ENCODE assay signal across 8 cellular contexts in the genomic region with DNA sequence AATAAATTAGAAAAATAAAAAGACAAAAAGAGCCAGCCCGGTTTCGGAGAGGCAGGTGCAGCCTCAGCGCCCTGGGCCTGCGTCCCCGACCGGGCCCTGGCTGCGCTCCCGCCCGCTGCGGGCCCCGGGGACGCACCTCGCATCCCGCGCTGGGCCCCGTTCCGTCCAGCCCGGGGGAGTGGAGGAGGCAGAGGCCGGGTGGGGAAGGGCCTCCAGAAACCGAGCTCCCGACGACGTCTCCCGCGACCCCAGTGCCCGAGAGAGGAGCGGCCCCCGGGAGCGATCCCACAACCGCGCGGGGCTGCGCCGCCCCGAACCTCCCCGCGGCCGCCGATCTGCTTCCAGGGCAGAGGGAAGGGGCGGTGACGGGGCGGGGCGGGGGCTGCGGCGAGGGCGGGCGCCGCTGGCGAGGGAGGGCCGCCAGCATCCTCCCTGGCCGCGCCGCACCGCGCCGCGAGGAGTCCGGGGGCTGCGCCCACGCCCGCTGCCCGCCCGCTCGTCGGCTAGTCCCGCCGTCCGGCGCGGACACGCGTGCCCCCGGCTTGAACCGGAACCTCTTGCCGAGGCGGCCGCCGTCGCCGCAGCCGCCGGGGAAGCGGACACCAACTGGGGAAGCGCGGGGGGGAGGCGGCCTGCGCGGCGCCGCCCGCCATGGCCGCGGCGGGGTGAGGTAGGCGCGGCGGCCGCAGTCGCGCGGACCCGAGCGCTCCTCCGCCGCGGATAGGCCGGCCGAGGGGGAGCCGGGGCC. TPM values are rescaled to one million over a fixed set of nuclear protein-coding genes. Genes with fewer than 3 reads are reported as not detected.
DNase-seq lines count a peak whose midpoint lies in the region; ATAC-seq and TF ChIP-seq lines count a peak whose summit lies in the region.

A gene (plus strand): TSS at position 426 of the 748 bp plus-strand sequence. CDS start 545 bp downstream, outside the sequence.

- peak within 1 kb of the TSS; percentile 84 for H3K4me3 Mint-ChIP-seq in endodermal cell

- peak within 1 kb of the TSS; percentile 89 for H2AFZ ChIP-seq in ACC112 (ENCODE audit: low read length, unreplicated experiment)

- peaks cover 32% of the 10 kb centered on the region for H3K4me1 Mint-ChIP-seq in endodermal cell

- H3K27me3 ChIP-seq in ACC112 (ENCODE audit: insufficient read depth, low read length), result no peaks in the 10 kb centered on the region
- H3K27me3 ChIP-seq in endodermal cell (ENCODE audit: control insufficient read depth, insufficient read depth, low read length, poor library complexity, severe bottlenecking), result no peaks in the 10 kb centered on the region

- H3K27ac ChIP-seq in ACC112 (ENCODE audit: low read depth, low read length), result peak within 1 kb of the TSS; percentile 26; the same call in 1 of the 2 replicates
- H3K27ac ChIP-seq in endodermal cell (ENCODE audit: low read depth, low read length), result no peak within 1 kb of the TSS
- no peak within 1 kb of the TSS for H3K27ac ChIP-seq in mesodermal cell (ENCODE audit: low read depth, low read length, severe bottlenecking)

- TF ChIP-seq CTCF in endodermal cell (conservative IDR thresholded peaks at IDR 0.05), result no peak

- H3K4me1 ChIP-seq in ACC112 (ENCODE audit: control insufficient read depth, insufficient read depth, low read length, unreplicated experiment) (peaks cover 50% of the 10 kb centered on the region), endodermal cell (ENCODE audit: control insufficient read depth, insufficient read depth, low read length) (no peaks in the 10 kb centered on the region), mesodermal cell (ENCODE audit: control insufficient read depth, insufficient read depth, low read length, poor library complexity, severe bottlenecking) (peaks cover 3% of the 10 kb centered on the region)

- no peaks in the 10 kb centered on the region for H3K27me3 Mint-ChIP-seq in endodermal cell (ENCODE audit: insufficient read depth)

- peak within 1 kb of the TSS; percentile 63 for H3K9ac ChIP-seq in endodermal cell (ENCODE audit: extremely low read depth, low read length, poor library complexity, severe bottlenecking)

- WGBS in endodermal cell (ENCODE audit: insufficient coverage in 1 of 2, insufficient read length in 1 of 2), 2 experiments, result 0% methylated on average over 16 to 109 of the region's 109 CpGs
- WGBS in mesodermal cell (ENCODE audit: insufficient coverage in 2 of 2), 2 experiments, result 0% methylated on average over 66 to 74 of the region's 109 CpGs

- peak; percentile 77 for ATAC-seq in GM18868 (IDR thresholded peaks at IDR 0.05; ENCODE audit: unreplicated experiment)
- peak; percentile 63 for ATAC-seq in HG03095 (IDR thresholded peaks at IDR 0.05; ENCODE audit: unreplicated experiment)

- no peak within 1 kb of the TSS for H3K27ac Mint-ChIP-seq in endodermal cell

- DNase-seq in NCI-H82 (lab: John Stamatoyannopoulos, UW) (peak; percentile 73), endodermal cell (peak; percentile 92)
- DNase-seq in activated CD8-positive, alpha-beta memory T cell treated with anti-CD3 and anti-CD28 coated beads for 48 hours (ENCODE audit: low read depth in 2 of 3, low spot score in 2 of 3), result peak; percentile 57 to 66 (median 61)
- peak; percentile 46 to 63 for DNase-seq in stimulated activated CD8-positive, alpha-beta memory T cell treated with anti-CD3 and anti-CD28 coated beads, Interleukin-15, amount 100 ng/mL, for 4 hours (ENCODE audit: low read depth in 2 of 2)

- H3K36me3 Mint-ChIP-seq in endodermal cell (ENCODE audit: low read depth), result peaks cover 16% of the 10 kb centered on the region

- H3K9me3 ChIP-seq in endodermal cell (ENCODE audit: control insufficient read depth, low read length) (no peaks in the 10 kb centered on the region), mesodermal cell (ENCODE audit: control insufficient read depth, low read length) (no peaks in the 10 kb centered on the region)

- H3K4me3 ChIP-seq in ACC112 (ENCODE audit: low read depth, low read length) (peak within 1 kb of the TSS; percentile 95), endodermal cell (ENCODE audit: low read length) (peak within 1 kb of the TSS; percentile 93), mesodermal cell (ENCODE audit: extremely low read depth, insufficient read depth, low read length, poor library complexity, severe bottlenecking) (peak within 1 kb of the TSS; percentile 85)

- no peaks in the 10 kb centered on the region for H3K9me3 Mint-ChIP-seq in endodermal cell

- H3K79me2 ChIP-seq in ACC112 (ENCODE audit: control insufficient read depth, insufficient read depth, low read length, unreplicated experiment), result peaks cover 89% of the 10 kb centered on the region

- H3K36me3 ChIP-seq in ACC112 (ENCODE audit: insufficient read depth, low read length) (0 out of 2 replicates have a peak, but pooled peaks cover 3% of the 10 kb centered on the region), endodermal cell (ENCODE audit: control insufficient read depth, insufficient read depth, low read length) (peaks cover 15% of the 10 kb centered on the region), mesodermal cell (ENCODE audit: control insufficient read depth, insufficient read depth, low read length) (peaks cover 25% of the 10 kb centered on the region)

RNA-seq across cellular contexts. Expression of the gene that starts here (rescaled TPM):
- 10 to 100 TPM; 60.5 to 65.9 TPM for total RNA-seq in endodermal cell
- 47.6 TPM for polyA plus RNA-seq in endodermal cell (2013, experiment 1 of 2)
- polyA plus RNA-seq in endodermal cell (2013, experiment 2 of 2), result 44.6 TPM
- 61.6 TPM for polyA plus RNA-seq in mesodermal cell (2013, experiment 1 of 2)
- polyA plus RNA-seq in mesodermal cell (2013, experiment 2 of 2), result 57.3 TPM
